ENCODE assay signal across 1 cellular context in the genomic region with DNA sequence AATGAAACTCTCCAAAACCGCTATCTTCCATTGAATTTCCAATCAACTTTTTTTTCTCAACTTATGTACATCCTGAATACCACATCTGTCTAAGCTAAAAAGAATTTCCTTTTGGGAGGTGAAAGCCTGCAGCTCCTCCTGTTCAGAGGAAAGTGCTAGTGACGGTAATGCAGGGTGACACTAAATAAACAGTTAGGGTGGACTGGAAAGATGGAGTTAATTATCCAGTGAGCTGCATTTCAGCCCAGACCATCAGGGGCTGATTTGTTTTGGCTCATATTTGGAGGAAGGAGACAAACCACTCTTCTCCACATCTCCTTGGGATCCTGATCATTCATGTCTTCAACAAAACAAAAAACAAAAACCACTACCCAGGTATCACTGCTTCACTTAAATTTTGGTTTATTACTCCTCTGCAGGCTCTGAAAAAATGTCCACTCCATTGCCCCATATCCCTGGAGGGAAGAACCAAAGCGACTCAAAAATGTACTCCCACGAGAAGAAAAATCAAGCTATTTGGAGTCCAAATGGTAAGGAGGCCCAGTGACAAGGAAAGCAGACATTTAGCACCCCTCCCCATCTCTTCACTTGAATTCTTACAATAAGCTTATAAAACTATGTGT.
A peak's percentile ranks its signal among the peaks of the same experiment; 100 is the strongest.
TF ChIP-seq lines count a peak whose summit lies in the region.

No MANE protein-coding gene starts in this region.

TF ChIP-seq in GM12878, 131 proteins besides CTCF, POLR2A, EP300 and RAD21:
- TF ChIP-seq SMC3 (IDR thresholded peaks at IDR 0.05; ENCODE audit: borderline replicate concordance, low read length), result no peak
- 0 out of 2 replicates have a peak, but pooled peaks have one; percentile 3 for TF ChIP-seq EZH2 (IDR thresholded peaks at IDR 0.05; ENCODE audit: borderline replicate concordance, control insufficient read depth, low read depth, low read length)
TF ChIP-seq in GM12878: peak in this region for 1.
